In the genomic region with DNA sequence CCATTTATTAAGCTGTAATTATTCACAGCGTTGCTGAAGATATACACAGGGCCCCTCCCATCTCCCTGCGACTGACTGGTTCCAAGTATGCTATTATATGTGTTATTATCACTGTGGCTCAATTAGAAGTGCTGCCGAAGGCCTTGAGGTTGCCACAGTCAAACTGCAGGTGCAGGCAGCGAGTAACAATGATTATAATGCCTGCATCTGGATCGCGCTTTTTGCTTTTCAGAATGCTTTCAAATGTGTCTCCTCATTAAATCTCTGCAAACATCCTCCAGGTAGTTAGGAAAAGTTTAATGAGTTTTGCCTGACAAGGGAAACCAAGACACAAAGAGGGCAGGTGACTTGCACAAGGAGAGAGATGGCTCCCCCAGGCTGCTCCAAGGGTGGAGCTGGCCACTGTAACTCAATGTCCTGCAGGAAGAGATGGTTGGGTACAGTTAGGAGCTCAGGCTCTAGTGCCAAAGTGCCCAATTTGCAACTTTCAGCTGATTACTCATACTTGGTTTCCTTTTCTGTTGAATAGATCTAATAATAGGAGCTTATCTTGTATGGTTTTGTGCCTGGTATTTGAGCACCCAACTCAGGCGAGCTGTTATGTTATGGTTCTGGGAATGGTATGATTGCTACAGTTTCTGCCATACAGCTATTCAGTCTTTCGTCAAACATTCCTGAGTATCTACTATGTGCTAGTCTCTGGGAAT, we compare ENCODE assay signal across 8 cellular contexts. TPM values are rescaled to one million over a fixed set of nuclear protein-coding genes. Genes with fewer than 3 reads are reported as not detected.
DNase-seq lines count a peak whose midpoint lies in the region; ATAC-seq and FAIRE-seq lines count a peak whose summit lies in the region.

No MANE protein-coding gene starts in this region.

- no peaks in the 10 kb centered on the region; the same call in 1 of the 2 replicates for H3K27me3 ChIP-seq in Karpas-422 (ENCODE audit: low read length)

- no peak overlapping the region for H3K9ac ChIP-seq in Karpas-422 (ENCODE audit: low read length)

- no peaks in the 10 kb centered on the region for H3K9me2 ChIP-seq in Karpas-422 (replicated peaks; ENCODE audit: insufficient read depth, low read length)

- DNase-seq in GM18507 (ENCODE audit: extremely low spot score, insufficient read length, low read depth) (no peak), Karpas-422 (no peak), DMS153 (lab: John Stamatoyannopoulos, UW) (no peak), DMS114 treated with DMSO at 0.1 percent for 48 hours (lab: John Stamatoyannopoulos, UW; ENCODE audit: unreplicated experiment) (no peak)
- DNase-seq in activated naive CD8-positive, alpha-beta T cell treated with anti-CD3 and anti-CD28 coated beads for 36 hours = no peak
- no peak for DNase-seq in natural killer cell treated with Interleukin-12 subunit alpha and Interleukin-12 subunit beta and Interleukin-15 and Interleukin-18, amount 100 ng/mL, for 72 hours (ENCODE audit: low spot score)

- H3K4me2 ChIP-seq in Karpas-422 (ENCODE audit: low read depth, low read length, poor library complexity, severe bottlenecking) = peak overlapping the region; percentile 28

- peaks cover 51% of the 10 kb centered on the region for H3K4me1 ChIP-seq in Karpas-422 (ENCODE audit: low read length)

- peak overlapping the region; percentile 96 for H3K27ac Mint-ChIP-seq in activated naive CD8-positive, alpha-beta T cell treated with anti-CD3 and anti-CD28 coated beads for 36 hours
- peak overlapping the region; percentile 92 to 93 for H3K27ac Mint-ChIP-seq in natural killer cell treated with Interleukin-12 subunit alpha and Interleukin-12 subunit beta and Interleukin-15 and Interleukin-18, amount 100 ng/mL, for 72 hours

- peaks cover 12% of the 10 kb centered on the region for H3K36me3 Mint-ChIP-seq in activated naive CD8-positive, alpha-beta T cell treated with anti-CD3 and anti-CD28 coated beads for 36 hours
- H3K36me3 Mint-ChIP-seq in natural killer cell treated with Interleukin-12 subunit alpha and Interleukin-12 subunit beta and Interleukin-15 and Interleukin-18, amount 100 ng/mL, for 72 hours = no peaks in the 10 kb centered on the region

- H3K27me3 Mint-ChIP-seq in activated naive CD8-positive, alpha-beta T cell treated with anti-CD3 and anti-CD28 coated beads for 36 hours = no peaks in the 10 kb centered on the region
- H3K27me3 Mint-ChIP-seq in natural killer cell treated with Interleukin-12 subunit alpha and Interleukin-12 subunit beta and Interleukin-15 and Interleukin-18, amount 100 ng/mL, for 72 hours = no peaks in the 10 kb centered on the region

- peaks cover 65% of the 10 kb centered on the region for H3K4me1 Mint-ChIP-seq in activated naive CD8-positive, alpha-beta T cell treated with anti-CD3 and anti-CD28 coated beads for 36 hours
- peaks cover 60 to 64% of the 10 kb centered on the region in 2 donors for H3K4me1 Mint-ChIP-seq in natural killer cell treated with Interleukin-12 subunit alpha and Interleukin-12 subunit beta and Interleukin-15 and Interleukin-18, amount 100 ng/mL, for 72 hours (ENCODE audit: low read depth in 2 of 2)

- FAIRE-seq in GM18507 (lab: Jason Lieb, UNC) = peak; percentile 71

- ATAC-seq in natural killer cell treated with Interleukin-12 subunit alpha and Interleukin-12 subunit beta and Interleukin-15 and Interleukin-18, amount 100 ng/mL, for 72 hours = no peak
- ATAC-seq in HG02610 (IDR thresholded peaks at IDR 0.05; ENCODE audit: unreplicated experiment) (no peak), HG03025 (IDR thresholded peaks at IDR 0.05; ENCODE audit: low FRiP score, unreplicated experiment) (no peak)

- H3K9me3 ChIP-seq in Karpas-422 (ENCODE audit: low read length) = no peaks in the 10 kb centered on the region

- no peaks in the 10 kb centered on the region for H3K79me2 ChIP-seq in Karpas-422 (ENCODE audit: low read length)

- H3K4me3 Mint-ChIP-seq in activated naive CD8-positive, alpha-beta T cell treated with anti-CD3 and anti-CD28 coated beads for 36 hours = peak overlapping the region; percentile 79
- peak overlapping the region; percentile 59 for H3K4me3 Mint-ChIP-seq in natural killer cell treated with Interleukin-12 subunit alpha and Interleukin-12 subunit beta and Interleukin-15 and Interleukin-18, amount 100 ng/mL, for 72 hours

- no peak overlapping the region for H2AFZ ChIP-seq in Karpas-422 (ENCODE audit: low read length)

- no peaks in the 10 kb centered on the region for H3K36me3 ChIP-seq in Karpas-422 (ENCODE audit: insufficient read depth, low read length)

- H4K20me1 ChIP-seq in Karpas-422 (ENCODE audit: insufficient read depth, low read depth, low read length) = no peaks in the 10 kb centered on the region; the same call in 1 of the 2 replicates

- H3K9me3 Mint-ChIP-seq in activated naive CD8-positive, alpha-beta T cell treated with anti-CD3 and anti-CD28 coated beads for 36 hours = no peaks in the 10 kb centered on the region
- H3K9me3 Mint-ChIP-seq in natural killer cell treated with Interleukin-12 subunit alpha and Interleukin-12 subunit beta and Interleukin-15 and Interleukin-18, amount 100 ng/mL, for 72 hours = no peaks in the 10 kb centered on the region

- no peak overlapping the region for H3K4me3 ChIP-seq in Karpas-422 (ENCODE audit: low read length)

- H3K27ac ChIP-seq in Karpas-422 (ENCODE audit: low read length) = no peak overlapping the region

RNA-seq across cellular contexts. Expression of a gene that starts 1.7 kb away (rescaled TPM):
- total RNA-seq in Karpas-422 (2014; rRNA removed; shearing (Covaris generic); ENCODE audit: low replicate concordance) = 1.8 and 3.3 TPM in 2 replicates
- 10 to 100 TPM; 38.0 to 38.8 TPM for total RNA-seq in activated naive CD8-positive, alpha-beta T cell treated with anti-CD3 and anti-CD28 coated beads for 36 hours
- total RNA-seq in natural killer cell treated with Interleukin-12 subunit alpha and Interleukin-12 subunit beta and Interleukin-15 and Interleukin-18, amount 100 ng/mL, for 72 hours = 10 to 100 TPM; 46.9 to 62.4 TPM

RNA-seq across cellular contexts. Expression of a gene that starts 16.7 kb away (rescaled TPM):
- total RNA-seq in Karpas-422 (2014; rRNA removed; shearing (Covaris generic); ENCODE audit: low replicate concordance) = 69.7 and 74.6 TPM in 2 replicates
- total RNA-seq in activated naive CD8-positive, alpha-beta T cell treated with anti-CD3 and anti-CD28 coated beads for 36 hours = 10 to 100 TPM; 57.9 to 60.7 TPM
- total RNA-seq in natural killer cell treated with Interleukin-12 subunit alpha and Interleukin-12 subunit beta and Interleukin-15 and Interleukin-18, amount 100 ng/mL, for 72 hours = 10 to 100 TPM; 35.5 to 36.1 TPM
